ENCODE assay signal across 9 cellular contexts in genomic region chr1:183652547-183653467, GRCh38. TPM values are rescaled to one million over a fixed set of nuclear protein-coding genes. Genes with fewer than 3 reads are reported as not detected.
DNase-seq lines count a peak whose midpoint lies in the region; ATAC-seq lines count a peak whose summit lies in the region.
"Had no signal": no experiment of that assay in that cellular context is flagged by ENCODE, and none has a peak within 500 bp of the region (broad histone marks: within the 10 kb centered on the region; RNA-seq: fewer than 3 reads in every experiment).

TSS of gene APOBEC4 (minus strand) at chr1:183653316. CDS start at chr1:183648781, 4,535 bp downstream.

- H3K9me3 Mint-ChIP-seq in activated naive CD4-positive, alpha-beta T cell treated with anti-CD3 and anti-CD28 coated beads, Interleukin-2, amount 50 U/mL, for 72 hours, result peaks cover 0 to 9% of the 10 kb centered on the region in 2 donors

- DNase-seq in NCI-H1105 treated with DMSO at 0.1 percent for 48 hours (lab: John Stamatoyannopoulos, UW) (peak; percentile 12), lung microvascular endothelial cell (ENCODE audit: low read depth in 2 of 2) (peak; percentile 12 to 37), HUDEP-2 (lab: John Stamatoyannopoulos, UW; ENCODE audit: unreplicated experiment in 76 of 76) (no peak), dedifferentiated amniotic fluid mesenchymal stem cell (ENCODE audit: extremely low spot score) (no peak), hepatic stellate cell (ENCODE audit: low spot score) (no peak)
- no peak for DNase-seq in activated naive CD4-positive, alpha-beta T cell treated with anti-CD3 and anti-CD28 coated beads, Interleukin-2, amount 50 U/mL, for 72 hours (ENCODE audit: low spot score in 2 of 2)
- no peak for DNase-seq in effector CD8-positive, alpha-beta T cell (lab: John Stamatoyannopoulos, UW)

- peak within 1 kb of the TSS; percentile 75 to 98 for H3K27ac Mint-ChIP-seq in activated naive CD4-positive, alpha-beta T cell treated with anti-CD3 and anti-CD28 coated beads, Interleukin-2, amount 50 U/mL, for 72 hours

- ATAC-seq in GM18867 (IDR thresholded peaks at IDR 0.05; ENCODE audit: unreplicated experiment), result peak; percentile 39
- peak; percentile 63 to 76 for ATAC-seq in activated naive CD4-positive, alpha-beta T cell treated with anti-CD3 and anti-CD28 coated beads, Interleukin-2, amount 50 U/mL, for 72 hours

- peaks cover 0 to 10% of the 10 kb centered on the region in 2 donors for H3K36me3 Mint-ChIP-seq in activated naive CD4-positive, alpha-beta T cell treated with anti-CD3 and anti-CD28 coated beads, Interleukin-2, amount 50 U/mL, for 72 hours

RNA-seq across cellular contexts. Expression of gene APOBEC4, which starts in this region (rescaled TPM):
- not detected for total RNA-seq in activated naive CD4-positive, alpha-beta T cell treated with anti-CD3 and anti-CD28 coated beads, Interleukin-2, amount 50 U/mL, for 72 hours
- not detected in 2 replicates for total RNA-seq in lung microvascular endothelial cell
- total RNA-seq: RPMI7951 had no signal

Comparison
In these comparisons a context has a peak if more than half of its experiments do, and no peak if none do; other contexts are left out.
1. Peak in ATAC-seq in activated naive CD4-positive, alpha-beta T cell treated with anti-CD3 and anti-CD28 coated beads, Interleukin-2, amount 50 U/mL, for 72 hours; RNA of the gene not detected or under 1 TPM.
2. Peak in DNase-seq in lung microvascular endothelial cell; RNA of the gene not detected or under 1 TPM.